ENCODE assay signal across 10 cellular contexts in genomic region chr11:27721505-27722116, GRCh38. TPM values are rescaled to one million over a fixed set of nuclear protein-coding genes. Genes with fewer than 3 reads are reported as not detected.
DNase-seq lines count a peak whose midpoint lies in the region; ATAC-seq, FAIRE-seq and TF ChIP-seq lines count a peak whose summit lies in the region.
"Had no signal": no experiment of that assay in that cellular context is flagged by ENCODE, and none has a peak within 500 bp of the region (broad histone marks: within the 10 kb centered on the region; RNA-seq: fewer than 3 reads in every experiment).

No MANE protein-coding gene starts in this region.

- ATAC-seq in GM19467 (IDR thresholded peaks at IDR 0.05; ENCODE audit: unreplicated experiment) (no peak), HG03442 (IDR thresholded peaks at IDR 0.05; ENCODE audit: unreplicated experiment) (no peak)

- no peaks in the 10 kb centered on the region for H3K36me3 Mint-ChIP-seq in HFFc6 (ENCODE audit: low read depth)
- H3K36me3 Mint-ChIP-seq in mesothelial cell of epicardium: no peaks in the 10 kb centered on the region
- H3K36me3 Mint-ChIP-seq in CD14-positive monocyte: peaks cover 7 to 11% of the 10 kb centered on the region in 2 donors

- peak overlapping the region; percentile 74 for H3K4me3 ChIP-seq in AG10803 (ENCODE audit: low read length)
- H3K4me3 ChIP-seq: SJCRH30 had no signal

- no peak for FAIRE-seq in HTR-8/SVneo (lab: Jason Lieb, UNC)

- H3K4me3 Mint-ChIP-seq in HFFc6: peak overlapping the region; percentile 89
- peak overlapping the region; percentile 78 for H3K4me3 Mint-ChIP-seq in mesothelial cell of epicardium
- H3K4me3 Mint-ChIP-seq in CD14-positive monocyte: peak overlapping the region in 1 of 2 donors; percentile 85

- TF ChIP-seq CTCF in AG10803 (conservative IDR thresholded peaks at IDR 0.05; ENCODE audit: low read length) (no peak), HFFc6 (IDR thresholded peaks at IDR 0.05) (no peak), mesothelial cell of epicardium (IDR thresholded peaks at IDR 0.05; ENCODE audit: unreplicated experiment) (no peak), CD14-positive monocyte (IDR thresholded peaks at IDR 0.05) (no peak)

- no peak overlapping the region for H3K27ac Mint-ChIP-seq in HFFc6
- H3K27ac Mint-ChIP-seq in mesothelial cell of epicardium: no peak overlapping the region
- H3K27ac Mint-ChIP-seq in CD14-positive monocyte: no peak overlapping the region

- H3K4me1 Mint-ChIP-seq in HFFc6 (ENCODE audit: low read depth) (peaks cover 58% of the 10 kb centered on the region), mesothelial cell of epicardium (peaks cover 32% of the 10 kb centered on the region), CD14-positive monocyte (peaks cover 6% of the 10 kb centered on the region)

- H3K9me3 Mint-ChIP-seq in HFFc6: no peaks in the 10 kb centered on the region
- H3K9me3 Mint-ChIP-seq in mesothelial cell of epicardium: no peaks in the 10 kb centered on the region
- peaks cover 6 to 33% (median 22%) of the 10 kb centered on the region in 7 donors for H3K9me3 Mint-ChIP-seq in CD14-positive monocyte

- H3K27me3 Mint-ChIP-seq in HFFc6 (ENCODE audit: insufficient read depth) (no peaks in the 10 kb centered on the region), mesothelial cell of epicardium (ENCODE audit: low read depth) (peaks cover 92% of the 10 kb centered on the region), CD14-positive monocyte (ENCODE audit: low read depth in 3 of 3) (peaks cover 75 to 84% (median 76%) of the 10 kb centered on the region in 3 donors)

- DNase-seq in AG10803 (ENCODE audit: low read depth) (no peak), HFFc6 (no peak), cerebellar cortex (ENCODE audit: low spot score) (peak; percentile 27), mesothelial cell of epicardium (ENCODE audit: low spot score in 2 of 2, unreplicated experiment in 2 of 2) (no peak), HTR-8/SVneo (ENCODE audit: insufficient read length, low spot score) (no peak), CD14-positive monocyte (ENCODE audit: low spot score) (no peak)
- DNase-seq: colonic mucosa, SJCRH30 had no signal

- intact Hi-C loops in CD14-positive monocyte (cut with micrococcal nuclease): no loop called here

RNA-seq across cellular contexts. Expression of gene BDNF, which starts 21.4 kb away (rescaled TPM):
- total RNA-seq in HFFc6 (2021; fragmentation: NEBNext Ultra II Directional; extraction: Animal tissue kit (Norgen Biotek cat#: 25700)): 10 to 100 TPM; 62.1 to 92.2 (median 90.0) TPM
- 7.1 to 8.5 TPM (median 7.9 TPM) in 3 replicates for total RNA-seq in mesothelial cell of epicardium
- polyA plus RNA-seq in CD14-positive monocyte: not detected
